8 cellular contexts compared by ENCODE assay signal in genomic region chr1:146228144-146228682, GRCh38. TPM values are rescaled to one million over a fixed set of nuclear protein-coding genes. Genes with fewer than 3 reads are reported as not detected.
DNase-seq lines count a peak whose midpoint lies in the region; ATAC-seq and TF ChIP-seq lines count a peak whose summit lies in the region.
"Not testable (repeated sequence)": the region's sequence is repeated elsewhere in the genome, so short reads cannot be mapped to it uniquely, and the experiment has no call there.

No MANE protein-coding gene starts in this region.

- in situ Hi-C loops in gastrocnemius medialis (cut with MboI; ENCODE audit: low sequenced_read_pairs in 4 of 4) = not testable (repeated sequence)

- H3K4me3 Mint-ChIP-seq in brain = peak overlapping the region; percentile 76 to 84 (median 80)

- H3K4me3 ChIP-seq in GM12864 (ENCODE audit: low read depth, low read length) (peak overlapping the region; percentile 59), RWPE2 (ENCODE audit: severe bottlenecking) (peak overlapping the region; percentile 44), gastrocnemius medialis (peak overlapping the region; percentile 57 to 67 (median 63)), tibial nerve (peak overlapping the region; percentile 41 to 67 (median 56))

- 0% methylated on average over 1 of the region's 53 CpGs; no CpG with 5 or more reads in 1 of the 2 donors for WGBS in tibial nerve, 2 donors

- H3K9me3 ChIP-seq in RWPE2 (ENCODE audit: severe bottlenecking); gastrocnemius medialis; tibial nerve: not testable (repeated sequence)

- H3K4me1 Mint-ChIP-seq in brain = not testable (repeated sequence)

- H3K27me3 ChIP-seq in RWPE2 (ENCODE audit: insufficient read depth, poor library complexity, severe bottlenecking); foreskin keratinocyte; gastrocnemius medialis; tibial nerve: not testable (repeated sequence)

- TF ChIP-seq POLR2A in gastrocnemius medialis (IDR thresholded peaks at IDR 0.05); tibial nerve (IDR thresholded peaks at IDR 0.05): not testable (repeated sequence)

- not testable (repeated sequence) for ATAC-seq in RWPE2 (ENCODE audit: low read depth); foreskin keratinocyte
- peak; percentile 24 to 58 for ATAC-seq in gastrocnemius medialis

- intact Hi-C loops in gastrocnemius medialis (cut with DNase I; ENCODE audit: low total_unique reads) = not testable (repeated sequence)

- not testable (repeated sequence) for TF ChIP-seq CTCF in GM12864 (IDR thresholded peaks at IDR 0.05; ENCODE audit: low read depth, low read length, missing control alignments); RWPE2 (IDR thresholded peaks at IDR 0.05; ENCODE audit: poor library complexity, severe bottlenecking); brain (conservative IDR thresholded peaks at IDR 0.05); foreskin keratinocyte (conservative IDR thresholded peaks at IDR 0.05); gastrocnemius medialis (IDR thresholded peaks at IDR 0.05 in 4 of 5, conservative IDR thresholded peaks at IDR 0.05 in 1 of 5); tibial nerve (IDR thresholded peaks at IDR 0.05)

- H3K27me3 Mint-ChIP-seq in brain = not testable (repeated sequence)

- not testable (repeated sequence) for H3K36me3 Mint-ChIP-seq in brain

- DNase-seq in GM12864 (ENCODE audit: low read depth); foreskin keratinocyte: not testable (repeated sequence)
- DNase-seq in RWPE2 (ENCODE audit: low spot score) (peak; percentile 6), mesenteric fat pad (ENCODE audit: low spot score) (peak; percentile 75), gastrocnemius medialis (peak in 1 of 2 donors; percentile 13), tibial nerve (ENCODE audit: low spot score in 2 of 2) (peak; percentile 2 to 3)
- DNase-seq in activated CD8-positive, alpha-beta memory T cell treated with anti-CD3 and anti-CD28 coated beads, Interleukin-2, amount 50 U/mL, for 4 hours = peak; percentile 13

- H3K27ac ChIP-seq in RWPE2 (ENCODE audit: poor library complexity, severe bottlenecking) = peak overlapping the region; percentile 55
- H3K27ac ChIP-seq in foreskin keratinocyte = peak overlapping the region; percentile 78
- H3K27ac ChIP-seq in gastrocnemius medialis = peak overlapping the region; percentile 80 to 91 (median 82)
- H3K27ac ChIP-seq in tibial nerve = peak overlapping the region; percentile 46 to 88 (median 76)

- not testable (repeated sequence) for H3K36me3 ChIP-seq in RWPE2 (ENCODE audit: low read depth); gastrocnemius medialis; tibial nerve

- H3K27ac Mint-ChIP-seq in brain = peak overlapping the region in 1 of 5 experiments; percentile 53

- not testable (repeated sequence) for H3K9me3 Mint-ChIP-seq in brain

- not testable (repeated sequence) for TF ChIP-seq EP300 in tibial nerve (IDR thresholded peaks at IDR 0.05)

- H3K4me1 ChIP-seq in RWPE2 (ENCODE audit: insufficient read depth, poor library complexity, severe bottlenecking); foreskin keratinocyte; gastrocnemius medialis; tibial nerve: not testable (repeated sequence)

RNA-seq across cellular contexts. Expression of gene NOTCH2NLA, which starts 0.6 kb away (rescaled TPM):
- polyA plus RNA-seq in brain (ENCODE audit: insufficient read depth, low read depth, low replicate concordance) = 2.5 TPM
- total RNA-seq in foreskin keratinocyte = 22.7 and 26.0 TPM in 2 replicates
- 7.7 and 11.4 TPM in 2 replicates for polyA plus RNA-seq in foreskin keratinocyte
- 41.2 TPM for total RNA-seq in mesenteric fat pad
- total RNA-seq in gastrocnemius medialis = 10 to 100 TPM in 3 of 4 donors, 1 to 10 TPM in 1; 3.3 to 54.9 (median 19.1) TPM
- total RNA-seq in tibial nerve = 100 to 1,000 TPM in 1 of 4 donors, 10 to 100 TPM in 3; 55.9 to 115 (median 75.8) TPM
